8 cellular contexts compared by ENCODE assay signal in the genomic region with DNA sequence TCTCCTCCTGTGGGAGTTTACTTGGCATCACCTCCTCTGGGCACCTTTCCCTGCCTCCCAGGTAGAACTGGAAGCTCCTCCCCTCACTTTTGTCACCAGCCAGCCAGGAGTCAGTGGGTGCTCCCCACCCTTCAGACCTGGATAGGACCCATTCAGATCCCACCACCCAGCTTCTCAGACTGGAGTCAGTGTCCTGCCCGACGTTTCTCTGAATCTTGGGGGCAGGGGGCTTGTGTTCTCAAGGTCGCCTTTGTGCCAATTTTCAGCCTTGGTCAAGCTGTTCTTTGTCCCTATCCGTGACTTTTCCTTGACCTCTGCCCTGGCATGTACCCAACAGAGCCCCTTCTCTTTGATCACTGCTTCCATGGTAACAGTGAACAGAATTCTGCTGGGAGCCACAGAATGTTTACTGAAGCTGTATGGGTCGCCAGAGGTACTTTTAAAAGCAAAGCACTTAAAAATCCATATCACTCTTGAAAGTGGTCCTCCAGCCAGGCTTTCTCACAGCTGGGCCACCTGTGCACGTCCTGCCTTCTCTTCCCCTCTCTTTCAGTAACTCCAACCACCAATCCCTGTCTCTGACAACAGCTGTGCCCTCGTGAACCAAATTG.
DNase-seq lines count a peak whose midpoint lies in the region; ATAC-seq, FAIRE-seq and TF ChIP-seq lines count a peak whose summit lies in the region.
"Not testable (repeated sequence)": the region's sequence is repeated elsewhere in the genome, so short reads cannot be mapped to it uniquely, and the experiment has no call there.

No MANE protein-coding gene starts in this region.

- not testable (repeated sequence) for H3K27me3 Mint-ChIP-seq in brain, progenitor cell of endocrine pancreas

- FAIRE-seq in HepG2 (lab: Jason Lieb, UNC) = peak; percentile 74

- H3K27ac ChIP-seq in esophagus (ENCODE audit: low read depth in 2 of 2, low read length in 1 of 2) = peak overlapping the region; percentile 92 to 95
- peak overlapping the region; percentile 70 for H3K27ac ChIP-seq in HepG2 (ENCODE audit: extremely low read length, insufficient read depth, low read length)
- H3K27ac ChIP-seq in upper lobe of right lung = peak overlapping the region; percentile 42

- TF ChIP-seq POLR2A in HepG2 (IDR thresholded peaks at IDR 0.05; ENCODE audit: insufficient read depth in 1 of 2, low read depth in 2 of 2, low read length in 2 of 2) = not testable (repeated sequence)

- H3K9me3 ChIP-seq in esophagus (ENCODE audit: control insufficient read depth in 2 of 2, insufficient read depth in 1 of 2, low read depth in 1 of 2, low read length in 1 of 2); HepG2 (ENCODE audit: low read length); upper lobe of right lung: not testable (repeated sequence)

- not testable (repeated sequence) for H3K9me3 Mint-ChIP-seq in brain; progenitor cell of endocrine pancreas (ENCODE audit: low read depth)

- POLR2A ChIA-PET in HepG2 (lab: Yijun Ruan, JAX) = interaction anchor here (0.9 to 8.9 kb wide), 11 partner anchors 10 to 131 kb away, joined by 3 to 125 read pairs (median 4); a partner anchor contains a TSS

- peaks cover 42% of the 10 kb centered on the region for H3K4me1 Mint-ChIP-seq in brain
- peaks cover 61% of the 10 kb centered on the region for H3K4me1 Mint-ChIP-seq in progenitor cell of endocrine pancreas (ENCODE audit: low read depth)

- in situ Hi-C loops in HepG2 (cut with HindIII; ENCODE audit: extremely low pct_ligation_motif_present, low pct_unique_long_range_greater_than_20kb) = not testable (repeated sequence)

- not testable (repeated sequence) for H3K36me3 ChIP-seq in esophagus (ENCODE audit: control insufficient read depth in 2 of 2, insufficient read depth in 2 of 2, low read length in 1 of 2); HepG2 (replicated peaks in 1 of 2; ENCODE audit: control insufficient read depth in 1 of 2, insufficient read depth in 2 of 2, low read length in 2 of 2); upper lobe of right lung

- not testable (repeated sequence) for H3K4me1 ChIP-seq in esophagus (ENCODE audit: control insufficient read depth in 2 of 2, insufficient read depth in 2 of 2, low read length in 1 of 2)
- H3K4me1 ChIP-seq in HepG2 (ENCODE audit: insufficient read depth, low read length) (peaks cover 83% of the 10 kb centered on the region), upper lobe of right lung (peaks cover 25% of the 10 kb centered on the region)

- not testable (repeated sequence) for TF ChIP-seq RAD21 in HepG2 (CRISPR knock-in tag; IDR thresholded peaks at IDR 0.05)

- TF ChIP-seq CTCF in brain (conservative IDR thresholded peaks at IDR 0.05); HepG2 (CRISPR knock-in tag; IDR thresholded peaks at IDR 0.05); progenitor cell of endocrine pancreas (IDR thresholded peaks at IDR 0.05; ENCODE audit: unreplicated experiment); upper lobe of right lung (IDR thresholded peaks at IDR 0.05): not testable (repeated sequence)

- peak overlapping the region; percentile 71 for H3K4me2 ChIP-seq in HepG2 (ENCODE audit: low read depth, low read length)

- DNase-seq in DMS 273 (lab: John Stamatoyannopoulos, UW; ENCODE audit: unreplicated experiment) (peak; percentile 29), NCI-H128 (lab: John Stamatoyannopoulos, UW; ENCODE audit: unreplicated experiment) (peak; percentile 44), NCI-H510A (lab: John Stamatoyannopoulos, UW) (peak; percentile 16), HepG2 (ENCODE audit: low spot score) (peak; percentile 95)
- not testable (repeated sequence) for DNase-seq in progenitor cell of endocrine pancreas (ENCODE audit: low spot score, unreplicated experiment); upper lobe of right lung

- peak overlapping the region; percentile 53 for H3K9ac ChIP-seq in HepG2 (ENCODE audit: insufficient read depth, low read depth, low read length)

- H3K27ac Mint-ChIP-seq in brain = peak overlapping the region in 4 of 5 experiments; percentile 20 to 76 (median 43)
- H3K27ac Mint-ChIP-seq in progenitor cell of endocrine pancreas = peak overlapping the region; percentile 91

- H4K20me1 ChIP-seq in HepG2 (ENCODE audit: insufficient read depth, low read length) = not testable (repeated sequence)

- H2AFZ ChIP-seq in HepG2 (ENCODE audit: low read length) = not testable (repeated sequence)

- BruUV-seq in HepG2 (replicated peaks; lab: Mats Ljungman, UMichigan) = not testable (repeated sequence)

- 46 to 50% methylated on average over 7 of the region's 7 CpGs for WGBS in esophagus, 2 donors
- 2% methylated on average over 7 of the region's 7 CpGs for WGBS in HepG2 (ENCODE audit: low lambda C conversion rate)

- TF ChIP-seq EP300 in HepG2 (IDR thresholded peaks at IDR 0.05; ENCODE audit: low read depth in 2 of 2, low read length in 2 of 2) (peak; percentile 87 to 95), HepG2 (CRISPR knock-in tag; IDR thresholded peaks at IDR 0.05; ENCODE audit: borderline replicate concordance) (peak; percentile 80; the same call in 1 of the 2 replicates)

- CTCF ChIA-PET in HepG2 (lab: Yijun Ruan, JAX; ENCODE audit: low intra/inter-chr PET ratio, low total read pairs) = not testable (repeated sequence)

- intact Hi-C loops in HepG2 (cut with micrococcal nuclease; ENCODE audit: unreplicated experiment) = loop anchor here (2.0 kb wide), 2 partner anchors 14 to 32 kb away; no protein-coding TSS in a partner anchor
- intact Hi-C loops in upper lobe of right lung (cut with DNase I) = not testable (repeated sequence)

- H3K27me3 ChIP-seq in esophagus (ENCODE audit: control insufficient read depth in 1 of 2, insufficient read depth in 2 of 2, low read length in 2 of 2); HepG2 (ENCODE audit: control insufficient read depth in 1 of 2, insufficient read depth in 2 of 2, low read length in 2 of 2); upper lobe of right lung: not testable (repeated sequence)

- not testable (repeated sequence) for H3K4me3 ChIP-seq in esophagus (ENCODE audit: low read depth in 1 of 2, low read length in 2 of 2); upper lobe of right lung
- peak overlapping the region in 1 of 3 experiments; percentile 50; a peak in 2 of 6 replicates for H3K4me3 ChIP-seq in HepG2 (replicated peaks in 1 of 3; ENCODE audit: insufficient read depth in 1 of 3, low read depth in 2 of 3, low read length in 3 of 3)

- H3K79me2 ChIP-seq in HepG2 (ENCODE audit: insufficient read depth, low read length) = not testable (repeated sequence)

- H3K4me3 Mint-ChIP-seq in brain = peak overlapping the region in 1 of 5 experiments; percentile 17
- H3K4me3 Mint-ChIP-seq in progenitor cell of endocrine pancreas (ENCODE audit: low read depth) = peak overlapping the region; percentile 30

- peak; percentile 69 for ATAC-seq in HepG2
- ATAC-seq in upper lobe of right lung = not testable (repeated sequence)

- not testable (repeated sequence) for H3K36me3 Mint-ChIP-seq in brain; progenitor cell of endocrine pancreas (ENCODE audit: insufficient read depth)

TF ChIP-seq in HepG2, 621 proteins besides CTCF, POLR2A, EP300 and RAD21 (continues in another document):
- not testable (repeated sequence) for TF ChIP-seq NONO (IDR thresholded peaks at IDR 0.05)
- peak; percentile 72; the same call in 1 of the 2 replicates for TF ChIP-seq NONO (CRISPR knock-in tag; conservative IDR thresholded peaks at IDR 0.05)
- TF ChIP-seq ZNF670 (CRISPR knock-in tag; IDR thresholded peaks at IDR 0.05; ENCODE audit: borderline replicate concordance) = 0 out of 2 replicates have a peak, but pooled peaks have one; percentile 43
- TF ChIP-seq ZNF614 (CRISPR knock-in tag; IDR thresholded peaks at IDR 0.05; ENCODE audit: borderline replicate concordance) = peak; percentile 59; the same call in 1 of the 2 replicates
- TF ChIP-seq, protein P1, sequence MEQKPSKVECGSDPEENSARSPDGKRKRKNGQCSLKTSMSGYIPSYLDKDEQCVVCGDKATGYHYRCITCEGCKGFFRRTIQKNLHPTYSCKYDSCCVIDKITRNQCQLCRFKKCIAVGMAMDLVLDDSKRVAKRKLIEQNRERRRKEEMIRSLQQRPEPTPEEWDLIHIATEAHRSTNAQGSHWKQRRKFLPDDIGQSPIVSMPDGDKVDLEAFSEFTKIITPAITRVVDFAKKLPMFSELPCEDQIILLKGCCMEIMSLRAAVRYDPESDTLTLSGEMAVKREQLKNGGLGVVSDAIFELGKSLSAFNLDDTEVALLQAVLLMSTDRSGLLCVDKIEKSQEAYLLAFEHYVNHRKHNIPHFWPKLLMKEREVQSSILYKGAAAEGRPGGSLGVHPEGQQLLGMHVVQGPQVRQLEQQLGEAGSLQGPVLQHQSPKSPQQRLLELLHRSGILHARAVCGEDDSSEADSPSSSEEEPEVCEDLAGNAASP (CRISPR knock-in tag; IDR thresholded peaks at IDR 0.05; ENCODE audit: borderline replicate concordance) = peak; percentile 84; the same call in 1 of the 2 replicates
- TF ChIP-seq DPF2 (CRISPR knock-in tag; IDR thresholded peaks at IDR 0.05; ENCODE audit: borderline replicate concordance, low read depth) = peak; percentile 81
- TF ChIP-seq SMC3 (IDR thresholded peaks at IDR 0.05; ENCODE audit: low read length) = 0 out of 2 replicates have a peak, but pooled peaks have one; percentile 6
- 0 out of 2 replicates have a peak, but pooled peaks have one; percentile 45 for TF ChIP-seq MIER3 (CRISPR knock-in tag; IDR thresholded peaks at IDR 0.05; ENCODE audit: borderline replicate concordance)
- TF ChIP-seq, protein P2, sequence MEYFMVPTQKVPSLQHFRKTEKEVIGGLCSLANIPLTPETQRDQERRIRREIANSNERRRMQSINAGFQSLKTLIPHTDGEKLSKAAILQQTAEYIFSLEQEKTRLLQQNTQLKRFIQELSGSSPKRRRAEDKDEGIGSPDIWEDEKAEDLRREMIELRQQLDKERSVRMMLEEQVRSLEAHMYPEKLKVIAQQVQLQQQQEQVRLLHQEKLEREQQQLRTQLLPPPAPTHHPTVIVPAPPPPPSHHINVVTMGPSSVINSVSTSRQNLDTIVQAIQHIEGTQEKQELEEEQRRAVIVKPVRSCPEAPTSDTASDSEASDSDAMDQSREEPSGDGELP (IDR thresholded peaks at IDR 0.05; ENCODE audit: borderline replicate concordance, low read depth) = peak; percentile 58; the same call in 1 of the 2 replicates
- peak; percentile 74; the same call in 1 of the 2 replicates for TF ChIP-seq ZNF605 (CRISPR knock-in tag; IDR thresholded peaks at IDR 0.05)
- TF ChIP-seq NCOA1 (CRISPR knock-in tag; IDR thresholded peaks at IDR 0.05) = 0 out of 2 replicates have a peak, but pooled peaks have one; percentile 57

Comparison
In these comparisons a context has a peak if more than half of its experiments do, and no peak if none do; other contexts are left out.
1. H3K27ac ChIP-seq: peak in every context shown above with its lines; median percentile 94 in esophagus; 70 in HepG2; 42 in upper lobe of right lung.